In genomic region chr14:73457935-73458218, GRCh38 we compare ENCODE assay signal across 8 cellular contexts. TPM values are rescaled to one million over a fixed set of nuclear protein-coding genes. Genes with fewer than 3 reads are reported as not detected.
DNase-seq lines count a peak whose midpoint lies in the region; ATAC-seq and TF ChIP-seq lines count a peak whose summit lies in the region.

No MANE protein-coding gene starts in this region.

- no peaks in the 10 kb centered on the region; the same call in 1 of the 2 replicates for H3K27me3 Mint-ChIP-seq in WTC11 (ENCODE audit: low read depth)

- H4K20me1 ChIP-seq in BLaER1 treated with 17β-estradiol and CSF1 and Interleukin-3, amounts not matched to agents 10 nM and 100 nM, result peaks cover 21 to 49% (median 42%) of the 10 kb centered on the region in 11 experiments; a peak in 21 of 22 replicates

- CTCF ChIA-PET in WTC11 (lab: Charles Lee), result interaction anchor here (0.9 to 3.1 kb wide), 7 partner anchors 14 to 285 kb away, joined by 3 to 26 read pairs (median 8); no protein-coding TSS in a partner anchor

- peak overlapping the region; percentile 89 for H3K4me3 Mint-ChIP-seq in WTC11

- H3K9ac ChIP-seq in BLaER1 treated with 17β-estradiol and CSF1 and Interleukin-3, amounts not matched to agents 10 nM and 100 nM, result peak overlapping the region; percentile 89 to 96 (median 93)

- H3K27ac ChIP-seq in BLaER1 treated with 17β-estradiol and CSF1 and Interleukin-3, amounts not matched to agents 10 nM and 100 nM, result peak overlapping the region; percentile 82 to 95 (median 88)
- H3K27ac ChIP-seq in foreskin keratinocyte, result peak overlapping the region; percentile 80

- H3K4me1 Mint-ChIP-seq in WTC11, result peaks cover 41% of the 10 kb centered on the region

- H3K9me3 Mint-ChIP-seq in WTC11, result no peaks in the 10 kb centered on the region

- H3K27ac Mint-ChIP-seq in WTC11, result peak overlapping the region; percentile 81; the same call in 1 of the 2 replicates

- peak overlapping the region; percentile 96 to 100 (median 98) for H3K4me3 ChIP-seq in BLaER1 treated with 17β-estradiol and CSF1 and Interleukin-3, amounts not matched to agents 10 nM and 100 nM
- H3K4me3 ChIP-seq in H7 (ENCODE audit: insufficient read depth, low read depth, low read length), result peak overlapping the region; percentile 78
- peak overlapping the region; percentile 91 for H3K4me3 ChIP-seq in retinal pigment epithelial cell (ENCODE audit: low read length)

- peaks cover 43 to 80% (median 70%) of the 10 kb centered on the region in 10 experiments for H3K4me1 ChIP-seq in BLaER1 treated with 17β-estradiol and CSF1 and Interleukin-3, amounts not matched to agents 10 nM and 100 nM
- peaks cover 32% of the 10 kb centered on the region for H3K4me1 ChIP-seq in foreskin keratinocyte

- no peaks in the 10 kb centered on the region; a peak in 1 of 22 replicates for H3K36me3 ChIP-seq in BLaER1 treated with 17β-estradiol and CSF1 and Interleukin-3, amounts not matched to agents 10 nM and 100 nM
- no peaks in the 10 kb centered on the region for H3K36me3 ChIP-seq in H7 (replicated peaks; ENCODE audit: control insufficient read depth, insufficient read depth, low read length)

- H3K4me2 ChIP-seq in BLaER1 treated with 17β-estradiol and CSF1 and Interleukin-3, amounts not matched to agents 10 nM and 100 nM, result peak overlapping the region; percentile 79 to 99 (median 93)

- POLR2A ChIA-PET in WTC11 (lab: Charles Lee), result interaction anchor here (0.9 to 1.6 kb wide), 6 partner anchors 11 to 332 kb away, joined by 3 to 5 read pairs (median 4); partner anchors contain the start of gene ACOT2

- ATAC-seq in WTC11, result peak; percentile 1; the same call in 1 of the 2 replicates
- ATAC-seq in foreskin keratinocyte, result no peak

- H3K36me3 Mint-ChIP-seq in WTC11, result no peaks in the 10 kb centered on the region

- no peaks in the 10 kb centered on the region for H3K9me3 ChIP-seq in BLaER1 treated with 17β-estradiol and CSF1 and Interleukin-3, amounts not matched to agents 10 nM and 100 nM (replicated peaks in 1 of 11)

- TF ChIP-seq CTCF in WTC11 (IDR thresholded peaks at IDR 0.05) (no peak), foreskin keratinocyte (conservative IDR thresholded peaks at IDR 0.05) (no peak), retinal pigment epithelial cell (conservative IDR thresholded peaks at IDR 0.05; ENCODE audit: low read depth, low read length) (no peak)

- H3K27me3 ChIP-seq in BLaER1 treated with 17β-estradiol and CSF1 and Interleukin-3, amounts not matched to agents 10 nM and 100 nM, result no peaks in the 10 kb centered on the region
- H3K27me3 ChIP-seq in H7 (ENCODE audit: control insufficient read depth, insufficient read depth, low read length), result no peaks in the 10 kb centered on the region
- no peaks in the 10 kb centered on the region for H3K27me3 ChIP-seq in foreskin keratinocyte

- peak; percentile 68 for DNase-seq in H7
- DNase-seq in WTC11 (ENCODE audit: low spot score), result peak; percentile 38
- no peak for DNase-seq in foreskin keratinocyte
- DNase-seq in retinal pigment epithelial cell (ENCODE audit: low read depth), result no peak
- no peak for DNase-seq in islet precursor cell
- no peak for DNase-seq in NCI-H1417 treated with DMSO at 0.1 percent for 48 hours (lab: John Stamatoyannopoulos, UW)
- DNase-seq in central memory CD4-positive, alpha-beta T cell, result no peak

TF ChIP-seq in WTC11, 78 proteins besides CTCF, POLR2A, EP300 and RAD21:
- TF ChIP-seq TCF7 (CRISPR knock-in tag; IDR thresholded peaks at IDR 0.05; ENCODE audit: low read depth) (no peak), ERG (CRISPR knock-in tag; IDR thresholded peaks at IDR 0.05) (no peak), RELA (CRISPR knock-in tag; IDR thresholded peaks at IDR 0.05; ENCODE audit: borderline replicate concordance) (no peak), JAZF1 (CRISPR knock-in tag; IDR thresholded peaks at IDR 0.05) (no peak), ZNF263 (CRISPR knock-in tag; IDR thresholded peaks at IDR 0.05; ENCODE audit: low read depth) (no peak), GRHL2 (CRISPR knock-in tag; IDR thresholded peaks at IDR 0.05; ENCODE audit: insufficient replicate concordance, severe bottlenecking) (no peak), EMX1 (CRISPR knock-in tag; IDR thresholded peaks at IDR 0.05) (no peak), SP1 (CRISPR knock-in tag; conservative IDR thresholded peaks at IDR 0.05) (no peak), ZNF425 (CRISPR knock-in tag; conservative IDR thresholded peaks at IDR 0.05) (no peak), ATF2 (CRISPR knock-in tag; IDR thresholded peaks at IDR 0.05; ENCODE audit: borderline replicate concordance, low read depth) (no peak), HMGA2 (CRISPR knock-in tag; IDR thresholded peaks at IDR 0.05) (no peak), ZNF317 (CRISPR knock-in tag; IDR thresholded peaks at IDR 0.05; ENCODE audit: borderline replicate concordance, low read depth) (no peak), ZNF232 (CRISPR knock-in tag; IDR thresholded peaks at IDR 0.05) (no peak), GABPB1 (CRISPR knock-in tag; IDR thresholded peaks at IDR 0.05) (no peak)

RNA-seq across cellular contexts. Expression of gene NUMB, which starts 0.5 kb away (rescaled TPM):
- total RNA-seq in H7 (2014; rRNA removed; shearing (Covaris generic)), result 15.3 and 18.1 TPM in 2 replicates
- 42.0 to 54.0 TPM (median 53.8 TPM) in 3 replicates for total RNA-seq in WTC11 (2021)
- 42.5 and 42.6 TPM in 2 replicates for total RNA-seq in foreskin keratinocyte
- 26.1 and 27.6 TPM in 2 replicates for polyA plus RNA-seq in foreskin keratinocyte

RNA-seq across cellular contexts. Expression of gene RIOX1, which starts 32.9 kb away (rescaled TPM):
- 19.4 and 23.5 TPM in 2 replicates for total RNA-seq in H7 (2014; rRNA removed; shearing (Covaris generic))
- total RNA-seq in WTC11 (2021) (27.1 to 29.3 TPM (median 28.0 TPM) in 3 replicates), foreskin keratinocyte (16.1 and 16.8 TPM in 2 replicates)
- 10.7 and 12.2 TPM in 2 replicates for polyA plus RNA-seq in foreskin keratinocyte

Comparison
In these comparisons a context has a peak if more than half of its experiments do, and no peak if none do; other contexts are left out.
1. DNase-seq: peak in H7 (single experiment) and WTC11 (single experiment); none in foreskin keratinocyte (0 of 2), retinal pigment epithelial cell (single experiment), islet precursor cell (single experiment), NCI-H1417 treated with DMSO at 0.1 percent for 48 hours (single experiment) and central memory CD4-positive, alpha-beta T cell (single experiment).
2. Peak in every context shown above with its lines, with median percentiles within 50 percentile points of each other: H3K4me3 ChIP-seq.